Comparison of ENCODE assay signal across 9 cellular contexts in genomic region chr13:110520431-110521295, GRCh38. TPM values are rescaled to one million over a fixed set of nuclear protein-coding genes. Genes with fewer than 3 reads are reported as not detected.
A peak's percentile ranks its signal among the peaks of the same experiment; 100 is the strongest.
DNase-seq lines count a peak whose midpoint lies in the region; ATAC-seq lines count a peak whose summit lies in the region.
"Had no signal": no experiment of that assay in that cellular context is flagged by ENCODE, and none has a peak within 500 bp of the region (broad histone marks: within the 10 kb centered on the region; RNA-seq: fewer than 3 reads in every experiment).

No MANE protein-coding gene starts in this region.

- H3K27ac ChIP-seq in adipose tissue (ENCODE audit: low read depth, low read length): peak overlapping the region; percentile 51

- in situ Hi-C loops in G401 (cut with HindIII; ENCODE audit: low sequenced_read_pairs): no loop called here

- DNase-seq in G401 (ENCODE audit: low spot score): peak; percentile 25
- peak; percentile 85 for DNase-seq in left cardiac atrium
- DNase-seq in sciatic nerve (ENCODE audit: low spot score): peak; percentile 90
- no peak for DNase-seq in NCI-H1930 (lab: John Stamatoyannopoulos, UW)
- no peak for DNase-seq in activated CD4-positive, alpha-beta T cell treated with anti-CD3 and anti-CD28 coated beads for 4 hours
- DNase-seq in central memory CD4-positive, alpha-beta T cell: no peak
- no peak for DNase-seq in activated CD4-positive, alpha-beta T cell treated with anti-CD3 and anti-CD28 coated beads for 1 hour
- DNase-seq: natural killer cell had no signal

- ATAC-seq in left cardiac atrium (peak; percentile 72 to 76), sciatic nerve (peak; percentile 90)

- intact Hi-C loops in left cardiac atrium (cut with DNase I) (loop anchor here in 1 of 2 donors (5.0 kb wide), 1 partner anchor 42 kb away; the partner anchor contains the start of gene RAB20), sciatic nerve (cut with DNase I) (loop anchor here (5.0 kb wide), 1 partner anchor 42 kb away; the partner anchor contains the start of gene RAB20)

- 31 to 44% (median 32%) methylated on average over 15 to 16 of the region's 16 CpGs for WGBS in adipose tissue, 3 donors

RNA-seq across cellular contexts. Expression of gene RAB20, which starts 40.9 kb away (rescaled TPM):
- 0.43 and 0.75 TPM in 2 replicates for total RNA-seq in G401 (2014; rRNA removed; shearing (Covaris generic))
- 10 to 100 TPM; 22.1 to 82.3 (median 31.2) TPM for polyA plus RNA-seq in adipose tissue
- total RNA-seq in left cardiac atrium (10 to 100 TPM; 12.7 to 24.3 TPM), sciatic nerve (23.8 TPM)

Comparison
In these comparisons a context has a peak if more than half of its experiments do, and no peak if none do; other contexts are left out.
1. DNase-seq: peak in G401 (single experiment), left cardiac atrium (single experiment) and sciatic nerve (single experiment); none in NCI-H1930 (0 of 2), activated CD4-positive, alpha-beta T cell treated with anti-CD3 and anti-CD28 coated beads for 4 hours (0 of 2), central memory CD4-positive, alpha-beta T cell (single experiment) and activated CD4-positive, alpha-beta T cell treated with anti-CD3 and anti-CD28 coated beads for 1 hour (single experiment).